Comparison of ENCODE assay signal across 8 cellular contexts in the genomic region with DNA sequence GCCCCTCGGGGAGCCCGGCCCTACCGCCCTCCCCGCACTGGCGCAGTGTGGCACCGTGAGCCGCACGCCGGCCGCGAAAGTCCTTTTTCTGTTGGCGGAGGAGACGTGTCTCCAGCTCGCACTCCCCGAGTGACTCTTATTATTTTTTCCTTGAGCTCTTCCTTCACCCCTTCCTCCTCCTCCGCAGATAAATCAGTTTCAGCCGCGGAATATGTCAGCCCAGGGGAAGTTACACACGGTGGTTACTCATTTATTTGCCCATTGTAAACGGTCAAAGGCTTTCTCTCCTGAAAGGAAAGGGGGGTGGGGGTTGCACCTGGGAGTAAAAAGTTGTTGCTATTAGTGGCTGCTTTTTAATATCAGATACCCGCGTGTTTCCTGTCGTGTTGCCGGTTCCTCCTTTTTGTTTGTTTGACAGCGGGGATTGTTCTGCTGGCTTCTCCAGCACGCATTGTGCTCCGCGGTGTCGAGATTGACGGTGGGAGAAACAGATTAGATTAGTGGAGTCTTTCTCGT. TPM values are rescaled to one million over a fixed set of nuclear protein-coding genes. Genes with fewer than 3 reads are reported as not detected.
DNase-seq lines count a peak whose midpoint lies in the region; ATAC-seq lines count a peak whose summit lies in the region.

No MANE protein-coding gene starts in this region.

- peak overlapping the region; percentile 87 for H3K9ac ChIP-seq in BLaER1

- H3K4me2 ChIP-seq in BLaER1, result peak overlapping the region; percentile 97

- no peaks in the 10 kb centered on the region for H3K27me3 ChIP-seq in BLaER1

- H4K20me1 ChIP-seq in BLaER1, result peaks cover 46% of the 10 kb centered on the region

- no peaks in the 10 kb centered on the region for H3K9me3 Mint-ChIP-seq in activated T-cell treated with anti-CD3 and anti-CD28 coated beads, Interleukin-2, amount 50 U/mL, for 24 hours

- H3K4me1 Mint-ChIP-seq in activated T-cell treated with anti-CD3 and anti-CD28 coated beads, Interleukin-2, amount 50 U/mL, for 24 hours (ENCODE audit: low read depth), result peaks cover 40% of the 10 kb centered on the region

- ATAC-seq in HG03571 (IDR thresholded peaks at IDR 0.05; ENCODE audit: unreplicated experiment), result peak; percentile 20

- H3K36me3 ChIP-seq in BLaER1, result no peaks in the 10 kb centered on the region

- peaks cover 34% of the 10 kb centered on the region for H3K4me1 ChIP-seq in BLaER1

- H3K36me3 Mint-ChIP-seq in activated T-cell treated with anti-CD3 and anti-CD28 coated beads, Interleukin-2, amount 50 U/mL, for 24 hours (ENCODE audit: low read depth), result peaks cover 4% of the 10 kb centered on the region

- H3K27ac Mint-ChIP-seq in activated T-cell treated with anti-CD3 and anti-CD28 coated beads, Interleukin-2, amount 50 U/mL, for 24 hours, result peak overlapping the region; percentile 76

- H3K27ac ChIP-seq in BLaER1, result peak overlapping the region; percentile 86

- H3K9me3 ChIP-seq in BLaER1, result no peaks in the 10 kb centered on the region

- H3K4me3 ChIP-seq in BLaER1, result peak overlapping the region; percentile 93

- H3K4me3 Mint-ChIP-seq in activated T-cell treated with anti-CD3 and anti-CD28 coated beads, Interleukin-2, amount 50 U/mL, for 24 hours, result peak overlapping the region; percentile 86

- intact Hi-C loops in head of caudate nucleus (cut with DNase I), result loop anchor here (5.0 to 10.0 kb wide), 4 partner anchors 108 to 428 kb away; no protein-coding TSS in a partner anchor

- peaks cover 57% of the 10 kb centered on the region for H3K27me3 Mint-ChIP-seq in activated T-cell treated with anti-CD3 and anti-CD28 coated beads, Interleukin-2, amount 50 U/mL, for 24 hours

- DNase-seq in GM19238 (ENCODE audit: insufficient read length, low spot score), result peak; percentile 19
- peak; percentile 56 for DNase-seq in activated T-cell treated with anti-CD3 and anti-CD28 coated beads, Interleukin-2, amount 50 U/mL, for 24 hours
- DNase-seq in head of caudate nucleus, result peak in 26 of 42 donors; percentile 13 to 61 (median 32)
- DNase-seq in pulmonary artery endothelial cell (ENCODE audit: low read depth, low spot score), result peak; percentile 57
- no peak for DNase-seq in NCI-H187 treated with DMSO at 0.1 percent for 48 hours (lab: John Stamatoyannopoulos, UW)
- no peak for DNase-seq in epidermal melanocyte (ENCODE audit: insufficient read length, low spot score)

RNA-seq across cellular contexts. Expression of a gene that starts 1.5 kb away (rescaled TPM):
- 790 and 1,031 TPM in 2 replicates for total RNA-seq in pulmonary artery endothelial cell

Comparison
In these comparisons a context has a peak if more than half of its experiments do, and no peak if none do; other contexts are left out.
1. DNase-seq: peak in GM19238 (single experiment), activated T-cell treated with anti-CD3 and anti-CD28 coated beads, Interleukin-2, amount 50 U/mL, for 24 hours (single experiment), head of caudate nucleus (26 of 42) and pulmonary artery endothelial cell (single experiment); none in NCI-H187 treated with DMSO at 0.1 percent for 48 hours (single experiment) and epidermal melanocyte (single experiment).